In the genomic region with DNA sequence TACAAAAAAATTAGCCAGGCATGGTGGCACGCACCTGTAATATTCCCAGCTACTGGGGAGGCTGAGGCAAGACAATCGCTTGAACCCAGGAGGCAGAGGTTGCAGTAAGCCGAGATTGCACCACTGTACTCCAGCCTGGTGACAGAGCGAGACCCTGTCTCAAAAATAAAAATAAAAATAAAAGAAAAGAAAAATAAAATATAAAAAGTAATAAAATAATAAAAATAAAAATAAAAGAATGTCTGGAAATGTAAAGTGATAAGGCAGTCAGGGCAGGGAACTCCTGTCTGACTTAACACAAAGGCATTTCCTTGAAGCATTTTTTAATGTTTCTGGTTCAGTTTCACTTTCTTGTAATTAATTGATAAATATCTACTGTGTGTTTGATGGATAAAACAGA, we compare ENCODE assay signal across 19 cellular contexts. TPM values are rescaled to one million over a fixed set of nuclear protein-coding genes. Genes with fewer than 3 reads are reported as not detected.
A peak's percentile ranks its signal among the peaks of the same experiment; 100 is the strongest.
DNase-seq lines count a peak whose midpoint lies in the region; ATAC-seq and TF ChIP-seq lines count a peak whose summit lies in the region.
"Had no signal": no experiment of that assay in that cellular context is flagged by ENCODE, and none has a peak within 500 bp of the region (broad histone marks: within the 10 kb centered on the region; RNA-seq: fewer than 3 reads in every experiment).

No MANE protein-coding gene starts in this region.

- H3K27me3 ChIP-seq in SK-N-SH (ENCODE audit: insufficient read depth): no peaks in the 10 kb centered on the region
- H3K27me3 ChIP-seq in RWPE2 (ENCODE audit: insufficient read depth, poor library complexity, severe bottlenecking): no peaks in the 10 kb centered on the region
- H3K27me3 ChIP-seq in fibroblast of lung (ENCODE audit: control insufficient read depth, insufficient read depth, low read length): no peaks in the 10 kb centered on the region

- H3K4me2 ChIP-seq in SK-N-SH (no peak overlapping the region), fibroblast of lung (ENCODE audit: extremely low read depth, insufficient read depth, low read length) (no peak overlapping the region)

- no peak for TF ChIP-seq RAD21 in SK-N-SH (IDR thresholded peaks at IDR 0.05; ENCODE audit: low read length)

- no peaks in the 10 kb centered on the region for H3K36me3 Mint-ChIP-seq in activated CD8-positive, alpha-beta T cell treated with anti-CD3 and anti-CD28 coated beads, Interleukin-2, amount 10 ng/mL, durations not matched to agents 7 days and 5 days (ENCODE audit: low read depth)
- H3K36me3 Mint-ChIP-seq in T-helper 17 cell (ENCODE audit: low read depth): no peaks in the 10 kb centered on the region

- no peaks in the 10 kb centered on the region for H3K9me2 ChIP-seq in SK-N-SH

- peaks cover 2% of the 10 kb centered on the region for H3K4me1 Mint-ChIP-seq in activated CD8-positive, alpha-beta T cell treated with anti-CD3 and anti-CD28 coated beads, Interleukin-2, amount 10 ng/mL, durations not matched to agents 7 days and 5 days (ENCODE audit: low read depth)
- peaks cover 4% of the 10 kb centered on the region for H3K4me1 Mint-ChIP-seq in T-helper 17 cell
- H3K4me1 Mint-ChIP-seq: H9 had no signal

- TF ChIP-seq EP300 in SK-N-SH (IDR thresholded peaks at IDR 0.05; ENCODE audit: borderline replicate concordance in 1 of 2, low read depth in 1 of 2, low read length in 1 of 2): no peak

- H3K4me3 ChIP-seq in SK-N-SH (ENCODE audit: low read depth in 2 of 2, low read length in 1 of 2): no peak overlapping the region
- no peak overlapping the region for H3K4me3 ChIP-seq in RWPE2 (ENCODE audit: severe bottlenecking)
- H3K4me3 ChIP-seq in fibroblast of lung (replicated peaks in 1 of 4; ENCODE audit: control extremely low read depth in 1 of 4, insufficient read depth in 1 of 4, low read depth in 3 of 4, low read length in 4 of 4): no peak overlapping the region
- H3K4me3 ChIP-seq: K562 had no signal

- WGBS in SK-N-SH (ENCODE audit: low lambda C conversion rate): 85% methylated on average over 4 of the region's 4 CpGs

- peaks cover 5% of the 10 kb centered on the region for H3K9me3 Mint-ChIP-seq in activated CD8-positive, alpha-beta T cell treated with anti-CD3 and anti-CD28 coated beads, Interleukin-2, amount 10 ng/mL, durations not matched to agents 7 days and 5 days (ENCODE audit: insufficient read depth)

- no peaks in the 10 kb centered on the region for H3K27me3 Mint-ChIP-seq in activated CD8-positive, alpha-beta T cell treated with anti-CD3 and anti-CD28 coated beads, Interleukin-2, amount 10 ng/mL, durations not matched to agents 7 days and 5 days (ENCODE audit: low read depth)
- H3K27me3 Mint-ChIP-seq in T-helper 17 cell: no peaks in the 10 kb centered on the region

- H3K9ac ChIP-seq in SK-N-SH: no peak overlapping the region
- no peak overlapping the region for H3K9ac ChIP-seq in fibroblast of lung (ENCODE audit: insufficient read depth, low read length)

- TF ChIP-seq CTCF in SK-N-SH (IDR thresholded peaks at IDR 0.05): no peak
- TF ChIP-seq CTCF in RWPE2 (IDR thresholded peaks at IDR 0.05; ENCODE audit: poor library complexity, severe bottlenecking): no peak
- no peak for TF ChIP-seq CTCF in fibroblast of lung (conservative IDR thresholded peaks at IDR 0.05 in 1 of 2, IDR thresholded peaks at IDR 0.05 in 1 of 2; ENCODE audit: low read depth in 1 of 2, low read length in 2 of 2)

- POLR2A ChIA-PET in SK-N-SH (lab: Yijun Ruan, JAX) (no interaction called here), HEK293T (lab: Yijun Ruan, JAX) (no interaction called here)
- POLR2A ChIA-PET in activated CD8-positive, alpha-beta T cell treated with anti-CD3 and anti-CD28 coated beads, Interleukin-2, amount 10 ng/mL, durations not matched to agents 7 days and 5 days (lab: Charles Lee): interaction anchor here (0.6 to 1.4 kb wide), 2 partner anchors 35 to 118 kb away, joined by 3 read pairs; a partner anchor contains a TSS

- CTCF ChIA-PET in SK-N-SH (lab: Yijun Ruan, JAX) (no interaction called here), HEK293T (lab: Yijun Ruan, JAX) (no interaction called here)
- CTCF ChIA-PET in activated CD8-positive, alpha-beta T cell treated with anti-CD3 and anti-CD28 coated beads, Interleukin-2, amount 10 ng/mL, durations not matched to agents 7 days and 5 days (lab: Charles Lee): no interaction called here

- no peak overlapping the region for H3K4me3 Mint-ChIP-seq in activated CD8-positive, alpha-beta T cell treated with anti-CD3 and anti-CD28 coated beads, Interleukin-2, amount 10 ng/mL, durations not matched to agents 7 days and 5 days
- H3K4me3 Mint-ChIP-seq in T-helper 17 cell: no peak overlapping the region
- H3K4me3 Mint-ChIP-seq: H9 had no signal

- H3K27ac ChIP-seq in SK-N-SH (ENCODE audit: low read depth in 2 of 2, low read length in 1 of 2): no peak overlapping the region
- H3K27ac ChIP-seq in RWPE2 (ENCODE audit: poor library complexity, severe bottlenecking): no peak overlapping the region
- no peak overlapping the region for H3K27ac ChIP-seq in fibroblast of lung (ENCODE audit: insufficient read depth, low read length)
- H3K27ac ChIP-seq: 22Rv1, C4-2B had no signal

- ATAC-seq in SK-N-SH treated with all-trans-retinoic acid at 6 μM for 48 hours (peak; percentile 48), RWPE2 (ENCODE audit: low read depth) (peak; percentile 33; the same call in 2 of the 3 replicates), T-helper 17 cell (no peak)
- ATAC-seq in activated CD8-positive, alpha-beta T cell treated with anti-CD3 and anti-CD28 coated beads, Interleukin-2, amount 10 ng/mL, durations not matched to agents 7 days and 5 days: no peak
- ATAC-seq: K562, Panc1 had no signal

- no peak overlapping the region for H3K27ac Mint-ChIP-seq in activated CD8-positive, alpha-beta T cell treated with anti-CD3 and anti-CD28 coated beads, Interleukin-2, amount 10 ng/mL, durations not matched to agents 7 days and 5 days
- H3K27ac Mint-ChIP-seq in T-helper 17 cell: no peak overlapping the region
- H3K27ac Mint-ChIP-seq: H9 had no signal

- H4K20me1 ChIP-seq in SK-N-SH (ENCODE audit: insufficient read depth) (no peaks in the 10 kb centered on the region), fibroblast of lung (ENCODE audit: control insufficient read depth, extremely low read depth, insufficient read depth, low read length) (no peaks in the 10 kb centered on the region)

- H3K9me3 ChIP-seq in SK-N-SH: no peaks in the 10 kb centered on the region
- no peaks in the 10 kb centered on the region for H3K9me3 ChIP-seq in RWPE2 (ENCODE audit: severe bottlenecking)
- H3K9me3 ChIP-seq in fibroblast of lung (ENCODE audit: control insufficient read depth, insufficient read depth, low read depth, low read length): no peaks in the 10 kb centered on the region
- no peaks in the 10 kb centered on the region for H3K9me3 ChIP-seq in T-helper 17 cell (ENCODE audit: control insufficient read depth, low read length, poor library complexity, severe bottlenecking)

- no peaks in the 10 kb centered on the region for H3K36me3 ChIP-seq in SK-N-SH (replicated peaks in 1 of 2; ENCODE audit: control insufficient read depth in 1 of 2, insufficient read depth in 2 of 2, low read length in 1 of 2)
- no peaks in the 10 kb centered on the region for H3K36me3 ChIP-seq in RWPE2 (ENCODE audit: low read depth)
- H3K36me3 ChIP-seq in fibroblast of lung (ENCODE audit: control insufficient read depth, insufficient read depth, low read length): no peaks in the 10 kb centered on the region

- H3K4me1 ChIP-seq in SK-N-SH (ENCODE audit: control insufficient read depth in 1 of 2, insufficient read depth in 2 of 2, low read depth in 1 of 2, low read length in 1 of 2): no peaks in the 10 kb centered on the region
- H3K4me1 ChIP-seq in RWPE2 (ENCODE audit: insufficient read depth, poor library complexity, severe bottlenecking): peaks cover 8% of the 10 kb centered on the region
- no peaks in the 10 kb centered on the region for H3K4me1 ChIP-seq in fibroblast of lung (ENCODE audit: control insufficient read depth, extremely low read depth, insufficient read depth, low read length)

- DNase-seq in SK-N-SH (no peak), RWPE2 (ENCODE audit: low spot score) (no peak), fibroblast of lung (ENCODE audit: low read depth in 2 of 2) (peak in 1 of 2 donors; percentile 33), medulla oblongata (ENCODE audit: extremely low spot score) (no peak), T-helper 17 cell (no peak), HEK293T (ENCODE audit: extremely low spot score) (no peak)
- no peak for DNase-seq in activated CD8-positive, alpha-beta T cell treated with anti-CD3 and anti-CD28 coated beads, Interleukin-2, amount 10 ng/mL, durations not matched to agents 7 days and 5 days
- DNase-seq: H9, NCI-H1092 treated with DMSO at 0.1 percent for 48 hours, NCI-H1436 treated with DMSO at 0.1 percent for 48 hours, NCI-H1930, NCI-H2227 treated with DMSO at 0.1 percent for 48 hours, NCI-H510A treated with DMSO at 0.1 percent for 48 hours, NCI-H774 had no signal

- no peaks in the 10 kb centered on the region for H3K79me2 ChIP-seq in SK-N-SH (ENCODE audit: insufficient read depth)
- H3K79me2 ChIP-seq in fibroblast of lung (ENCODE audit: control insufficient read depth, insufficient read depth, low read length): no peaks in the 10 kb centered on the region

- H2AFZ ChIP-seq in SK-N-SH (ENCODE audit: low read depth): no peak overlapping the region
- H2AFZ ChIP-seq in fibroblast of lung (ENCODE audit: low read length): peak overlapping the region; percentile 29

- H3F3A ChIP-seq in SK-N-SH (replicated peaks; ENCODE audit: insufficient read depth): no peaks in the 10 kb centered on the region

TF ChIP-seq in SK-N-SH, 30 proteins besides CTCF, POLR2A, EP300 and RAD21 (continues in another document):
- no peak for TF ChIP-seq RCOR1 (IDR thresholded peaks at IDR 0.05; ENCODE audit: low read length)
- no peak for TF ChIP-seq GATA2 (CRISPR knock-in tag; IDR thresholded peaks at IDR 0.05)

TF ChIP-seq in HEK293T, 16 proteins besides CTCF, POLR2A, EP300 and RAD21 (continues in another document):
- TF ChIP-seq FOXA1 (IDR thresholded peaks at IDR 0.05) (no peak), NFRKB (IDR thresholded peaks at IDR 0.05) (no peak), ELF4 (IDR thresholded peaks at IDR 0.05) (no peak), FOXM1 (IDR thresholded peaks at IDR 0.05; ENCODE audit: borderline replicate concordance) (no peak), TARDBP (IDR thresholded peaks at IDR 0.05) (no peak), ZNF384 (IDR thresholded peaks at IDR 0.05) (no peak), SUZ12 (IDR thresholded peaks at IDR 0.05) (no peak), LEF1 (IDR thresholded peaks at IDR 0.05; ENCODE audit: borderline replicate concordance) (no peak)

RNA-seq across cellular contexts. Expression of a gene that starts 34.7 kb away (rescaled TPM):
- polyA plus RNA-seq in SK-N-SH (2012; rRNA removed): 9.7 and 12.8 TPM in 2 replicates
- polyA plus RNA-seq in SK-N-SH (2012; cell fraction: cytosol; rRNA removed): 18.3 and 24.4 TPM in 2 replicates
- polyA plus RNA-seq in SK-N-SH (2012; cell fraction: nucleus; rRNA removed): 6.3 and 12.2 TPM in 2 replicates
- total RNA-seq in fibroblast of lung: 78.3 and 79.9 TPM in 2 replicates
- polyA plus RNA-seq in fibroblast of lung: 32.5 and 34.0 TPM in 2 replicates
- 55.6 and 57.3 TPM in 2 replicates for polyA plus RNA-seq in fibroblast of lung (2012)
- 2.6 and 3.1 TPM in 2 replicates for polyA minus RNA-seq in fibroblast of lung (ENCODE audit: low replicate concordance)
- 10 to 100 TPM; 53.9 to 54.1 TPM for total RNA-seq in activated CD8-positive, alpha-beta T cell treated with anti-CD3 and anti-CD28 coated beads, Interleukin-2, amount 10 ng/mL, durations not matched to agents 7 days and 5 days
- 10 to 100 TPM; 73.8 to 74.9 TPM for total RNA-seq in T-helper 17 cell

Comparison
In these comparisons a context has a peak if more than half of its experiments do, and no peak if none do; other contexts are left out.
1. ATAC-seq: peak in SK-N-SH treated with all-trans-retinoic acid at 6 μM for 48 hours (single experiment) and RWPE2 (single experiment); none in activated CD8-positive, alpha-beta T cell treated with anti-CD3 and anti-CD28 coated beads, Interleukin-2, amount 10 ng/mL, durations not matched to agents 7 days and 5 days (single experiment) and T-helper 17 cell (single experiment).